ENCODE assay signal across 17 cellular contexts in the genomic region with DNA sequence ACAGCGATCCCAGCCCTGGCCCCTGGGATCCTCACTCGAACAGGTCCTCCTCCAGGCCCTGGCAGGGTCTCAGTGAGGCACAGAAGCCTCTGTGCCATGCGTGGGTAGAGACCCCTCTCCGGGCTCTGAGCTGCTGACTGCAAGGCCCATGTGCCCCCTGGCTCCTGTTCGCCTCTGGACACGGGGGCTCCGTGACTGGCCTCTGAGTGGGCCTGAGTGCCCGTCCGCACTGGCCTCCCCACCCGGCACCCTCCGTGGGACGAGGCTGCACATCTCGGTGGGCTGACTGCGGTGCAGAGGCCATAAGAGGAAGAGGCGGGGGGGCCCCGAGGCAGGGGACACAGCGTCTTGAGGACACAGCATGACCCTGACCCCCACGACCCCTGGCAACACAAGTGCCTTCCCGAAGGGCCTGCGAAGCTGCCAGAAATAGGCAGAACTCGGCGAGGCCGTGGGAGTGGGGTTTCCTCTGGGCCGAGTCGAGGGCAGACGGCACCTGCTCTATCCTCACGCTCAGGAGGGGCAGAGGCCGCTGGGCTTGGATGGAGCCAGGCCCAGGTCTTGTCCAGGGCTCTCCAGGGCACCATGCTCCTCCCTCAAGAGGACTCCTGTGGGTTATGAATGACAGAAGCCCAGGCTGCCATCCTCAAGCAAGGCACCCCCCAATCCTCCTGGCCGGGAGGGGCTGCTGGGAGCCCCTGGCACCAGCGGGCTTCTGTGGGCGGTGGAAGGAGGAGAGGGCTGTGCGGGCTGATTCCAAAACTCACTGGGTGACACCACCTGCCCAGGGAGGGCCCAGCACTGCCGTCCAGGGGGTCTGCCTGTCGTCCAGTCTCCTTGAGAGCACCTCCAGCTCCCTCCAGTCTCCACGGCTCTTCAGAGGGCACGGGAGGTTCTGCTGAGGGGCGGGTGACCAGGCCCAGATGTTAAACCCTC. TPM values are rescaled to one million over a fixed set of nuclear protein-coding genes. Genes with fewer than 3 reads are reported as not detected.
DNase-seq lines count a peak whose midpoint lies in the region; ATAC-seq, FAIRE-seq and TF ChIP-seq lines count a peak whose summit lies in the region.
"Had no signal": no experiment of that assay in that cellular context is flagged by ENCODE, and none has a peak within 500 bp of the region (broad histone marks: within the 10 kb centered on the region; RNA-seq: fewer than 3 reads in every experiment).

No MANE protein-coding gene starts in this region.

- H3K27me3 Mint-ChIP-seq in activated naive CD8-positive, alpha-beta T cell: no peaks in the 10 kb centered on the region
- no peaks in the 10 kb centered on the region for H3K27me3 Mint-ChIP-seq in activated naive CD8-positive, alpha-beta T cell treated with anti-CD3 and anti-CD28 coated beads, Interleukin-2, amount 50 U/mL, for 24 hours
- H3K27me3 Mint-ChIP-seq in natural killer cell (ENCODE audit: low read depth in 2 of 2): no peaks in the 10 kb centered on the region
- peaks cover 15% of the 10 kb centered on the region for H3K27me3 Mint-ChIP-seq in GM23338 (ENCODE audit: insufficient read depth, low read depth, poor library complexity)
- H3K27me3 Mint-ChIP-seq: activated CD4-positive, alpha-beta T cell treated with anti-CD3 and anti-CD28 coated beads, Interleukin-2, amount 10 ng/mL, durations not matched to agents 24 days and 14 days had no signal

- no peak overlapping the region for H3K4me3 Mint-ChIP-seq in activated naive CD8-positive, alpha-beta T cell
- H3K4me3 Mint-ChIP-seq in activated naive CD8-positive, alpha-beta T cell treated with anti-CD3 and anti-CD28 coated beads, Interleukin-2, amount 50 U/mL, for 24 hours: no peak overlapping the region
- peak overlapping the region; percentile 17 for H3K4me3 Mint-ChIP-seq in natural killer cell
- H3K4me3 Mint-ChIP-seq in GM23338: no peak overlapping the region
- H3K4me3 Mint-ChIP-seq: activated CD4-positive, alpha-beta T cell treated with anti-CD3 and anti-CD28 coated beads, Interleukin-2, amount 10 ng/mL, durations not matched to agents 24 days and 14 days; neural progenitor cell had no signal

- TF ChIP-seq CTCF in esophagus muscularis mucosa (IDR thresholded peaks at IDR 0.05) (no peak), natural killer cell (IDR thresholded peaks at IDR 0.05) (no peak), vagina (IDR thresholded peaks at IDR 0.05) (no peak), GM23338 (conservative IDR thresholded peaks at IDR 0.05; ENCODE audit: low read depth in 2 of 2) (no peak)

- 0 out of 2 replicates have a peak, but pooled peaks cover 3% of the 10 kb centered on the region for H4K20me1 ChIP-seq in GM23338 (replicated peaks; ENCODE audit: insufficient read depth)

- H3K4me1 ChIP-seq in esophagus muscularis mucosa (peaks cover under 1 to 73% (median 37%) of the 10 kb centered on the region in 4 donors), vagina (peaks cover 34% of the 10 kb centered on the region), GM23338 (ENCODE audit: insufficient read depth) (no peaks in the 10 kb centered on the region)

- H2AFZ ChIP-seq in GM23338: no peak overlapping the region
- H2AFZ ChIP-seq: neural progenitor cell had no signal

- H3K79me2 ChIP-seq in GM23338 (replicated peaks; ENCODE audit: insufficient read depth): peaks cover 39% of the 10 kb centered on the region

- no peak for ATAC-seq in activated naive CD8-positive, alpha-beta T cell treated with anti-CD3 and anti-CD28 coated beads, Interleukin-2, amount 50 U/mL, for 24 hours
- ATAC-seq in natural killer cell (no peak), GM23338 (no peak), HG02759 (IDR thresholded peaks at IDR 0.05; ENCODE audit: unreplicated experiment) (no peak)

- H3K36me3 ChIP-seq in esophagus muscularis mucosa (peaks cover 0 to 8% (median 2%) of the 10 kb centered on the region in 4 donors), vagina (no peaks in the 10 kb centered on the region), GM23338 (ENCODE audit: insufficient read depth) (no peaks in the 10 kb centered on the region)
- H3K36me3 ChIP-seq: neural progenitor cell had no signal

- FAIRE-seq in H54 (lab: Jason Lieb, UNC): no peak

- no peak overlapping the region for H3K4me3 ChIP-seq in esophagus muscularis mucosa
- no peak overlapping the region for H3K4me3 ChIP-seq in vagina
- no peak overlapping the region for H3K4me3 ChIP-seq in GM23338
- H3K4me3 ChIP-seq: neural progenitor cell, skin epidermis had no signal

- H3K9me3 ChIP-seq in esophagus muscularis mucosa (no peaks in the 10 kb centered on the region), vagina (no peaks in the 10 kb centered on the region)

- no peaks in the 10 kb centered on the region for H3K9me2 ChIP-seq in GM23338 (ENCODE audit: insufficient read depth)

- no peak for TF ChIP-seq EP300 in esophagus muscularis mucosa (IDR thresholded peaks at IDR 0.05)

- H3F3A ChIP-seq in GM23338 (replicated peaks; ENCODE audit: low read depth): no peaks in the 10 kb centered on the region

- H3K27me3 ChIP-seq in esophagus muscularis mucosa (no peaks in the 10 kb centered on the region), vagina (no peaks in the 10 kb centered on the region), GM23338 (ENCODE audit: insufficient read depth) (no peaks in the 10 kb centered on the region)

- H3K4me2 ChIP-seq in GM23338: no peak overlapping the region
- H3K4me2 ChIP-seq: neural progenitor cell had no signal

- H3K9me3 Mint-ChIP-seq in activated naive CD8-positive, alpha-beta T cell (ENCODE audit: low read depth): no peaks in the 10 kb centered on the region
- H3K9me3 Mint-ChIP-seq in activated naive CD8-positive, alpha-beta T cell treated with anti-CD3 and anti-CD28 coated beads, Interleukin-2, amount 50 U/mL, for 24 hours: no peaks in the 10 kb centered on the region
- H3K9me3 Mint-ChIP-seq in natural killer cell: no peaks in the 10 kb centered on the region
- H3K9me3 Mint-ChIP-seq in GM23338: peaks cover 10% of the 10 kb centered on the region; the same call in 1 of the 3 replicates
- H3K9me3 Mint-ChIP-seq: activated CD4-positive, alpha-beta T cell treated with anti-CD3 and anti-CD28 coated beads, Interleukin-2, amount 10 ng/mL, durations not matched to agents 24 days and 14 days had no signal

- peak overlapping the region; percentile 88 for H3K27ac Mint-ChIP-seq in activated naive CD8-positive, alpha-beta T cell
- H3K27ac Mint-ChIP-seq in activated naive CD8-positive, alpha-beta T cell treated with anti-CD3 and anti-CD28 coated beads, Interleukin-2, amount 50 U/mL, for 24 hours: no peak overlapping the region
- H3K27ac Mint-ChIP-seq in natural killer cell: peak overlapping the region; percentile 92 to 93
- no peak overlapping the region for H3K27ac Mint-ChIP-seq in GM23338
- H3K27ac Mint-ChIP-seq: activated CD4-positive, alpha-beta T cell treated with anti-CD3 and anti-CD28 coated beads, Interleukin-2, amount 10 ng/mL, durations not matched to agents 24 days and 14 days had no signal

- intact Hi-C loops in esophagus muscularis mucosa (cut with DNase I): no loop called here
- intact Hi-C loops in natural killer cell (cut with micrococcal nuclease): no loop called here
- intact Hi-C loops in vagina (cut with DNase I): no loop called here

- DNase-seq in activated naive CD8-positive, alpha-beta T cell treated with anti-CD3 and anti-CD28 coated beads, Interleukin-2, amount 50 U/mL, for 24 hours: no peak
- DNase-seq in esophagus muscularis mucosa (ENCODE audit: extremely low spot score) (no peak), natural killer cell (no peak), vagina (ENCODE audit: extremely low spot score in 2 of 2) (no peak), GM23338 (ENCODE audit: low spot score) (no peak), H54 (ENCODE audit: insufficient read length, low spot score) (no peak)
- DNase-seq: activated CD4-positive, alpha-beta T cell treated with anti-CD3 and anti-CD28 coated beads, Interleukin-2, amount 10 ng/mL, durations not matched to agents 24 days and 14 days; activated naive CD4-positive, alpha-beta T cell; cerebellar nuclear complex; DMS 273 treated with DMSO at 0.1 percent for 48 hours; NCI-H2029 treated with DMSO at 0.1 percent for 48 hours; NCI-H748 treated with DMSO at 0.1 percent for 48 hours had no signal

- no peak for TF ChIP-seq POLR2A in esophagus muscularis mucosa (IDR thresholded peaks at IDR 0.05; ENCODE audit: low read depth)
- no peak for TF ChIP-seq POLR2A in vagina (IDR thresholded peaks at IDR 0.05)
- no peak for TF ChIP-seq POLR2A in H54 (IDR thresholded peaks at IDR 0.05; ENCODE audit: low read depth, low read length)

- WGBS in esophagus muscularis mucosa: 95% methylated on average over 9 of the region's 37 CpGs

- H3K27ac ChIP-seq in esophagus muscularis mucosa (replicated peaks in 1 of 4) (peak overlapping the region; percentile 69 to 82 (median 70)), vagina (peak overlapping the region; percentile 81), GM23338 (ENCODE audit: low read depth) (no peak overlapping the region)
- H3K27ac ChIP-seq: epithelial cell of prostate, neural progenitor cell had no signal

- peaks cover 54% of the 10 kb centered on the region for H3K4me1 Mint-ChIP-seq in activated naive CD8-positive, alpha-beta T cell (ENCODE audit: low read depth)
- H3K4me1 Mint-ChIP-seq in activated naive CD8-positive, alpha-beta T cell treated with anti-CD3 and anti-CD28 coated beads, Interleukin-2, amount 50 U/mL, for 24 hours: peaks cover 39% of the 10 kb centered on the region
- H3K4me1 Mint-ChIP-seq in natural killer cell: peaks cover 56 to 74% of the 10 kb centered on the region in 2 donors
- H3K4me1 Mint-ChIP-seq in GM23338: peaks cover 6% of the 10 kb centered on the region; the same call in 2 of the 3 replicates

- peaks cover 4% of the 10 kb centered on the region for H3K36me3 Mint-ChIP-seq in activated naive CD8-positive, alpha-beta T cell
- peaks cover 13% of the 10 kb centered on the region for H3K36me3 Mint-ChIP-seq in activated naive CD8-positive, alpha-beta T cell treated with anti-CD3 and anti-CD28 coated beads, Interleukin-2, amount 50 U/mL, for 24 hours (ENCODE audit: low read depth)
- H3K36me3 Mint-ChIP-seq in natural killer cell: peaks cover 6% of the 10 kb centered on the region
- peaks cover 15% of the 10 kb centered on the region for H3K36me3 Mint-ChIP-seq in GM23338 (ENCODE audit: low read depth)

RNA-seq across cellular contexts. Expression of a gene that starts 52.6 kb away (rescaled TPM):
- total RNA-seq in esophagus muscularis mucosa (10 to 100 TPM; 29.5 to 38.1 (median 34.6) TPM), natural killer cell (100 to 1,000 TPM; 252 to 277 (median 274) TPM), vagina (19.6 TPM)
- 18.7 and 20.7 TPM in 2 replicates for total RNA-seq in GM23338 (2014; rRNA removed; shearing (Covaris generic))
- polyA plus RNA-seq in GM23338 (2016; fragmentation: Nextera tagmentation; extraction: Ambion mirVana): 11.2 and 11.7 TPM in 2 replicates

Comparison
In these comparisons a context has a peak if more than half of its experiments do, and no peak if none do; other contexts are left out.
1. H3K27ac Mint-ChIP-seq: peak in activated naive CD8-positive, alpha-beta T cell (single experiment) and natural killer cell (2 of 2); none in activated naive CD8-positive, alpha-beta T cell treated with anti-CD3 and anti-CD28 coated beads, Interleukin-2, amount 50 U/mL, for 24 hours (single experiment) and GM23338 (single experiment).
2. RNA of a gene that starts 52.6 kb away (total RNA-seq): 252 to 277 TPM in natural killer cell; 29.5 to 38.1 TPM in esophagus muscularis mucosa, 18.7 to 20.7 TPM in GM23338 and 19.6 TPM in vagina (single experiment); every median in the first group is over 4 times any median in the second.